ENCODE assay signal across 19 cellular contexts in genomic region chr6:78101387-78101786, GRCh38.
"Had no signal": no experiment of that assay in that cellular context is flagged by ENCODE, and none has a peak within 500 bp of the region (broad histone marks: within the 10 kb centered on the region; RNA-seq: fewer than 3 reads in every experiment).

No MANE protein-coding gene starts in this region.

- H3K4me3 Mint-ChIP-seq: mesothelial cell of epicardium, naive B cell had no signal

- DNase-seq: dermis blood vessel endothelial cell; dorsolateral prefrontal cortex; effector CD4-positive, alpha-beta T cell; effector memory CD4-positive, alpha-beta T cell; foreskin keratinocyte; heart left ventricle; hypothalamus; left cardiac atrium; left ventricle myocardium superior; lower lobe of right lung; mesenchymal stem cell; mucosa of descending colon; naive B cell had no signal

- H3K4me1 ChIP-seq: esophagus muscularis mucosa, foreskin keratinocyte, gastroesophageal sphincter, heart left ventricle, left lung, lower lobe of right lung had no signal

- H3K9me3 ChIP-seq: esophagus muscularis mucosa, gastroesophageal sphincter, left lung, lower lobe of right lung had no signal

- H3K36me3 ChIP-seq: esophagus muscularis mucosa, gastroesophageal sphincter, heart left ventricle, left lung, lower lobe of right lung had no signal

- ATAC-seq: foreskin keratinocyte, gastroesophageal sphincter, heart left ventricle, left cardiac atrium, left lung, left ventricle myocardium superior, lower lobe of right lung, mucosa of descending colon had no signal

- H3K4me2 ChIP-seq: hepatocyte had no signal

- H3K27me3 ChIP-seq: dorsolateral prefrontal cortex, esophagus muscularis mucosa, foreskin keratinocyte, gastroesophageal sphincter, heart left ventricle, hepatocyte, left lung had no signal

- H3K9me3 Mint-ChIP-seq: mesothelial cell of epicardium had no signal

- H3K27ac Mint-ChIP-seq: mesothelial cell of epicardium, naive B cell had no signal

- H3K36me3 Mint-ChIP-seq: mesothelial cell of epicardium, naive B cell had no signal

- H3K27ac ChIP-seq: coronary artery, dorsolateral prefrontal cortex, esophagus muscularis mucosa, foreskin keratinocyte, gastroesophageal sphincter, heart left ventricle, hepatocyte, left lung, lower lobe of right lung had no signal

- H3K4me3 ChIP-seq: coronary artery, dorsolateral prefrontal cortex, esophagus muscularis mucosa, gastroesophageal sphincter, heart left ventricle, hepatocyte, left lung, lower lobe of right lung, mucosa of descending colon had no signal

- H3K27me3 Mint-ChIP-seq: naive B cell had no signal

- H2AFZ ChIP-seq: hepatocyte had no signal

- H3K4me1 Mint-ChIP-seq: mesothelial cell of epicardium, naive B cell had no signal
